Comparison of ENCODE assay signal across 11 cellular contexts in genomic region chr10:132572545-132572937, GRCh38. TPM values are rescaled to one million over a fixed set of nuclear protein-coding genes. Genes with fewer than 3 reads are reported as not detected.
DNase-seq lines count a peak whose midpoint lies in the region; ATAC-seq and TF ChIP-seq lines count a peak whose summit lies in the region.
"Had no signal": no experiment of that assay in that cellular context is flagged by ENCODE, and none has a peak within 500 bp of the region (broad histone marks: within the 10 kb centered on the region; RNA-seq: fewer than 3 reads in every experiment).

No MANE protein-coding gene starts in this region.

- DNase-seq in GM03348 (ENCODE audit: low spot score) (peak; percentile 43), HL-60 (ENCODE audit: low read depth in 1 of 2, low spot score in 1 of 2) (peak in 1 of 2 experiments; percentile 45), mammary epithelial cell (no peak), HuH-7 (ENCODE audit: low spot score) (no peak), HT-29 (ENCODE audit: low spot score) (no peak), upper lobe of left lung (no peak)
- no peak for DNase-seq in CD4-positive, alpha-beta T cell
- DNase-seq: NCI-H510A had no signal

- H3K27me3 ChIP-seq in HL-60 (ENCODE audit: insufficient read depth, poor library complexity, severe bottlenecking) (no peaks in the 10 kb centered on the region), mammary epithelial cell (ENCODE audit: insufficient read depth, low read length) (no peaks in the 10 kb centered on the region), upper lobe of left lung (no peaks in the 10 kb centered on the region)
- no peaks in the 10 kb centered on the region for H3K27me3 ChIP-seq in CD4-positive, alpha-beta T cell (ENCODE audit: control insufficient read depth, insufficient read depth, low read length)

- no peak for TF ChIP-seq CTCF in HL-60 (IDR thresholded peaks at IDR 0.05; ENCODE audit: insufficient read depth, low read length)
- no peak for TF ChIP-seq CTCF in mammary epithelial cell (conservative IDR thresholded peaks at IDR 0.05 in 1 of 2, IDR thresholded peaks at IDR 0.05 in 1 of 2; ENCODE audit: extremely low read depth in 1 of 2, insufficient read depth in 1 of 2, low read depth in 1 of 2, low read length in 2 of 2)
- TF ChIP-seq CTCF in CD4-positive, alpha-beta T cell (IDR thresholded peaks at IDR 0.05), result no peak
- no peak for TF ChIP-seq CTCF in upper lobe of left lung (IDR thresholded peaks at IDR 0.05)

- H3K4me3 Mint-ChIP-seq in CD4-positive, alpha-beta T cell, result no peak overlapping the region
- H3K4me3 Mint-ChIP-seq: effector memory CD8-positive, alpha-beta T cell had no signal

- in situ Hi-C loops in mammary epithelial cell (cut with MboI; ENCODE audit: low sequenced_read_pairs in 2 of 2), result no loop called here

- no peaks in the 10 kb centered on the region for H3K9me3 ChIP-seq in mammary epithelial cell (replicated peaks; ENCODE audit: insufficient read depth, low read length)
- no peaks in the 10 kb centered on the region for H3K9me3 ChIP-seq in mesodermal cell (ENCODE audit: control insufficient read depth, low read length)
- no peaks in the 10 kb centered on the region for H3K9me3 ChIP-seq in CD4-positive, alpha-beta T cell (ENCODE audit: control insufficient read depth, low read length)
- H3K9me3 ChIP-seq in upper lobe of left lung, result no peaks in the 10 kb centered on the region

- H3K4me1 ChIP-seq in mammary epithelial cell (ENCODE audit: insufficient read depth, low read length) (peaks cover 28% of the 10 kb centered on the region), mesodermal cell (ENCODE audit: control insufficient read depth, insufficient read depth, low read length, poor library complexity, severe bottlenecking) (peaks cover 40% of the 10 kb centered on the region), upper lobe of left lung (peaks cover 50 to 60% (median 52%) of the 10 kb centered on the region in 4 donors)

- H3K9ac ChIP-seq in mammary epithelial cell (ENCODE audit: insufficient read depth, low read length), result no peak overlapping the region

- intact Hi-C loops in mammary epithelial cell (cut with micrococcal nuclease), result loop anchor here (1.0 to 5.0 kb wide), 3 partner anchors 19 to 115 kb away; partner anchors contain the start of gene INPP5A
- intact Hi-C loops in CD4-positive, alpha-beta T cell (cut with DNase I, micrococcal nuclease), result no loop called here

- H3K27ac ChIP-seq in HL-60 (replicated peaks), result 0 out of 2 replicates have a peak overlapping the region, but pooled peaks have one; percentile 28
- H3K27ac ChIP-seq in mammary epithelial cell (ENCODE audit: insufficient read depth, low read depth, low read length), result no peak overlapping the region
- H3K27ac ChIP-seq in mesodermal cell (ENCODE audit: low read depth, low read length, severe bottlenecking), result peak overlapping the region; percentile 60
- H3K27ac ChIP-seq in CD4-positive, alpha-beta T cell (ENCODE audit: low read depth, low read length), result no peak overlapping the region
- peak overlapping the region in 1 of 4 donors; percentile 28 for H3K27ac ChIP-seq in upper lobe of left lung

- WGBS in mammary epithelial cell (ENCODE audit: low coverage, missing lambda C conversion rate), result 45% methylated on average over 6 of the region's 7 CpGs
- 50 to 51% methylated on average over 7 of the region's 7 CpGs for WGBS in mesodermal cell (ENCODE audit: insufficient coverage in 2 of 2), 2 experiments
- 39 to 48% methylated on average over 3 to 7 of the region's 7 CpGs for WGBS in upper lobe of left lung, 2 donors

- peaks cover 29% of the 10 kb centered on the region for H3K4me1 Mint-ChIP-seq in CD4-positive, alpha-beta T cell (ENCODE audit: low read depth)

- no peak for TF ChIP-seq POLR2A in upper lobe of left lung (IDR thresholded peaks at IDR 0.05)

- H3K4me3 ChIP-seq in HL-60 (replicated peaks; ENCODE audit: insufficient read depth, low read length) (no peak overlapping the region), mammary epithelial cell (replicated peaks in 1 of 3; ENCODE audit: insufficient read depth in 1 of 3, low read depth in 2 of 3, low read length in 3 of 3) (no peak overlapping the region), mesodermal cell (ENCODE audit: extremely low read depth, insufficient read depth, low read length, poor library complexity, severe bottlenecking) (no peak overlapping the region), upper lobe of left lung (no peak overlapping the region)

- H3K9me3 Mint-ChIP-seq in CD4-positive, alpha-beta T cell, result no peaks in the 10 kb centered on the region
- H3K9me3 Mint-ChIP-seq: effector memory CD8-positive, alpha-beta T cell; naive B cell had no signal

- no TSS peak for BruUV-seq in mammary epithelial cell (replicated peaks; lab: Mats Ljungman, UMichigan)

- no peaks in the 10 kb centered on the region for H3K36me3 Mint-ChIP-seq in CD4-positive, alpha-beta T cell (ENCODE audit: low read depth)
- H3K36me3 Mint-ChIP-seq: naive B cell had no signal

- H2AFZ ChIP-seq in mammary epithelial cell (ENCODE audit: low read depth, low read length), result peak overlapping the region; percentile 57

- H3K27me3 Mint-ChIP-seq in CD4-positive, alpha-beta T cell, result no peaks in the 10 kb centered on the region
- H3K27me3 Mint-ChIP-seq: effector memory CD8-positive, alpha-beta T cell; naive B cell had no signal

- peaks cover 27% of the 10 kb centered on the region for H3K79me2 ChIP-seq in mammary epithelial cell (ENCODE audit: insufficient read depth, low read length)

- no peak overlapping the region for H3K27ac Mint-ChIP-seq in CD4-positive, alpha-beta T cell
- H3K27ac Mint-ChIP-seq: effector memory CD8-positive, alpha-beta T cell; naive B cell had no signal

- no peaks in the 10 kb centered on the region for H3K36me3 ChIP-seq in mammary epithelial cell (ENCODE audit: insufficient read depth, low read length)
- H3K36me3 ChIP-seq in mesodermal cell (ENCODE audit: control insufficient read depth, insufficient read depth, low read length), result no peaks in the 10 kb centered on the region
- H3K36me3 ChIP-seq in upper lobe of left lung, result no peaks in the 10 kb centered on the region

- CTCF ChIA-PET in mammary epithelial cell (lab: Charles Lee; ENCODE audit: low non-redundant PET), result no interaction called here
- CTCF ChIA-PET in CD4-positive, alpha-beta T cell (lab: Charles Lee), result interaction anchor here (1.3 kb wide), 1 partner anchor 33 kb away, joined by 4 read pairs; no protein-coding TSS in a partner anchor

- no peak for ATAC-seq in CD4-positive, alpha-beta T cell (ENCODE audit: poor library complexity)
- ATAC-seq in upper lobe of left lung (ENCODE audit: low FRiP score in 2 of 2), result no peak

- no peaks in the 10 kb centered on the region for H4K20me1 ChIP-seq in mammary epithelial cell (ENCODE audit: insufficient read depth, low read length)

- POLR2A ChIA-PET in CD4-positive, alpha-beta T cell (lab: Charles Lee), result no interaction called here

- H3K4me2 ChIP-seq in mammary epithelial cell (ENCODE audit: insufficient read depth, low read depth, low read length), result peak overlapping the region; percentile 91

- no peak for TF ChIP-seq EP300 in upper lobe of left lung (IDR thresholded peaks at IDR 0.05)

- dilution Hi-C loops in mammary epithelial cell (cut with HindIII; ENCODE audit: low sequenced_read_pairs), result no loop called here

RNA-seq across cellular contexts. Expression of gene INPP5A, which starts 35.0 kb away (rescaled TPM):
- total RNA-seq in mammary epithelial cell (10 to 100 TPM; 18.0 to 18.7 TPM), upper lobe of left lung (10 to 100 TPM; 28.6 to 81.7 (median 44.8) TPM)
- polyA plus RNA-seq in mammary epithelial cell, result 17.3 TPM
- polyA minus RNA-seq in mammary epithelial cell, result 18.8 TPM
- polyA plus RNA-seq in mesodermal cell (2013, experiment 1 of 2), result 33.0 TPM
- polyA plus RNA-seq in mesodermal cell (2013, experiment 2 of 2), result 32.5 TPM
- total RNA-seq in CD4-positive, alpha-beta T cell, result 10 to 100 TPM; 22.0 to 24.8 TPM
- total RNA-seq in HT-29 (2014; rRNA removed; shearing (Covaris generic)), result 18.0 and 22.7 TPM in 2 replicates

Comparison
In these comparisons a context has a peak if more than half of its experiments do, and no peak if none do; other contexts are left out.
1. H3K27ac ChIP-seq: peak in HL-60 (single experiment) and mesodermal cell (single experiment); none in mammary epithelial cell (single experiment) and CD4-positive, alpha-beta T cell (single experiment).